22 cellular contexts compared by ENCODE assay signal in the genomic region with DNA sequence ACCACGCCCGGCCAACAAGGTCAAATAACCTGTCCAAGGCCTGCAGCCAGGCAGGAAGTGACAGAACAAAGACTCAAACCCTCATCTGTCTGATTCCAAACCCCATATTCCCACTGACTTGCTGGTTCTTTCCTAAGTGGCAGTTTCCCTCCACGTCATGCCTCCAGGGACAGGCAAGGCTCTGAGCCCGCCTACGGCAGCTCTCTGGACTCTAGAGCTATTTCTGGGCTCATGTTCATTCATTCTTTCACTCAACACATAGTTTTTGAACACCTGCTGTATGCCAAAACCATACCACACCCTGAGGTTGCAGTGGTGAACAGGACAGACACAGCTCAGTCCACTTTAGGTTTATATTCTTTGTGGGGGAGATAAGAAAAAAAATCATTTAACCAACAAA. TPM values are rescaled to one million over a fixed set of nuclear protein-coding genes. Genes with fewer than 3 reads are reported as not detected.
DNase-seq lines count a peak whose midpoint lies in the region; ATAC-seq, FAIRE-seq and TF ChIP-seq lines count a peak whose summit lies in the region.
"Had no signal": no experiment of that assay in that cellular context is flagged by ENCODE, and none has a peak within 500 bp of the region (broad histone marks: within the 10 kb centered on the region; RNA-seq: fewer than 3 reads in every experiment).

No MANE protein-coding gene starts in this region.

- H3K27me3 ChIP-seq in BLaER1 treated with 17β-estradiol and CSF1 and Interleukin-3, amounts not matched to agents 10 nM and 100 nM: peaks cover 8 to 14% (median 12%) of the 10 kb centered on the region in 11 experiments; a peak in 21 of 22 replicates
- H3K27me3 ChIP-seq in pancreas: no peaks in the 10 kb centered on the region
- H3K27me3 ChIP-seq: SJCRH30 had no signal

- H3K4me2 ChIP-seq in BLaER1 treated with 17β-estradiol and CSF1 and Interleukin-3, amounts not matched to agents 10 nM and 100 nM: peak overlapping the region in 8 of 11 experiments; percentile 10 to 47 (median 24); a peak in 10 of 22 replicates

- H3K4me1 ChIP-seq in BLaER1 treated with 17β-estradiol and CSF1 and Interleukin-3, amounts not matched to agents 10 nM and 100 nM: peaks cover 18 to 50% (median 44%) of the 10 kb centered on the region in 10 experiments
- H3K4me1 ChIP-seq in pancreas: peaks cover 0 to 4% (median 0%) of the 10 kb centered on the region in 3 donors
- H3K4me1 ChIP-seq: SJCRH30 had no signal

- no peak for TF ChIP-seq CTCF in pancreas (IDR thresholded peaks at IDR 0.05)

- no peak overlapping the region for H3K27ac ChIP-seq in BLaER1 treated with 17β-estradiol and CSF1 and Interleukin-3, amounts not matched to agents 10 nM and 100 nM
- no peak overlapping the region for H3K27ac ChIP-seq in pancreas
- H3K27ac ChIP-seq: C4-2B, PC-9, SJCRH30 had no signal

- peak; percentile 17 to 63 for ATAC-seq in left cardiac atrium
- ATAC-seq in GM21825 (IDR thresholded peaks at IDR 0.05; ENCODE audit: unreplicated experiment): no peak
- no peak for ATAC-seq in pancreas
- ATAC-seq in HG02973 (IDR thresholded peaks at IDR 0.05; ENCODE audit: unreplicated experiment): no peak

- no peak overlapping the region for H3K9ac ChIP-seq in BLaER1 treated with 17β-estradiol and CSF1 and Interleukin-3, amounts not matched to agents 10 nM and 100 nM

- H3K4me3 ChIP-seq in BLaER1 treated with 17β-estradiol and CSF1 and Interleukin-3, amounts not matched to agents 10 nM and 100 nM: no peak overlapping the region
- H3K4me3 ChIP-seq in pancreas: no peak overlapping the region
- H3K4me3 ChIP-seq: PC-9, SJCRH30 had no signal

- no peaks in the 10 kb centered on the region; a peak in 1 of 22 replicates for H3K9me3 ChIP-seq in BLaER1 treated with 17β-estradiol and CSF1 and Interleukin-3, amounts not matched to agents 10 nM and 100 nM (replicated peaks in 1 of 11)
- H3K9me3 ChIP-seq in pancreas: no peaks in the 10 kb centered on the region
- H3K9me3 ChIP-seq: SJCRH30 had no signal

- DNase-seq in GM12891 (ENCODE audit: insufficient read length, low spot score) (no peak), left cardiac atrium (no peak), myocyte (ENCODE audit: low read depth) (peak; percentile 90), pancreas (no peak)
- DNase-seq: DMS53, EL, GF-D8, H7, Kasumi-1, NCI-H1417, NCI-H1694 treated with DMSO at 0.1 percent for 48 hours, NCI-H2081 treated with DMSO at 0.1 percent for 48 hours, NCI-H2171 treated with DMSO at 0.1 percent for 48 hours, NCI-H526, PC-9, RPMI8226, SJCRH30 had no signal

- no peaks in the 10 kb centered on the region for H4K20me1 ChIP-seq in BLaER1 treated with 17β-estradiol and CSF1 and Interleukin-3, amounts not matched to agents 10 nM and 100 nM

- FAIRE-seq in GM12891 (lab: Jason Lieb, UNC) (peak; percentile 13), pancreas (lab: Jason Lieb, UNC) (no peak)

- no peak for TF ChIP-seq POLR2A in GM12891 (IDR thresholded peaks at IDR 0.05; ENCODE audit: low read depth, low read length)

- no peaks in the 10 kb centered on the region for H3K36me3 ChIP-seq in BLaER1 treated with 17β-estradiol and CSF1 and Interleukin-3, amounts not matched to agents 10 nM and 100 nM
- H3K36me3 ChIP-seq in pancreas: no peaks in the 10 kb centered on the region
- H3K36me3 ChIP-seq: SJCRH30 had no signal

- intact Hi-C loops in left cardiac atrium (cut with DNase I) (no loop called here), pancreas (cut with DNase I) (no loop called here)

- WGBS in pancreas, 2 donors: 71 to 82% methylated on average over 5 of the region's 5 CpGs

TF ChIP-seq in GM12891, 5 proteins besides CTCF, POLR2A, EP300 and RAD21:
- no peak for TF ChIP-seq POU2F2 (IDR thresholded peaks at IDR 0.05; ENCODE audit: low read depth, low read length)
- TF ChIP-seq POLR2AphosphoS5 (IDR thresholded peaks at IDR 0.05; ENCODE audit: low read depth, low read length): no peak
- no peak for TF ChIP-seq SPI1 (IDR thresholded peaks at IDR 0.05; ENCODE audit: low read depth, low read length)
- no peak for TF ChIP-seq TAF1 (IDR thresholded peaks at IDR 0.05; ENCODE audit: low read depth, low read length)
- TF ChIP-seq PAX5 (IDR thresholded peaks at IDR 0.05; ENCODE audit: insufficient read depth, low read length, severe bottlenecking): no peak
TF ChIP-seq in GM12891: peak in this region for 0.

RNA-seq across cellular contexts. Expression of gene FBP1, which starts 5.2 kb away (rescaled TPM):
- polyA plus RNA-seq in GM12891 (2012; ENCODE audit: low read depth, missing spikeins): 0.64 TPM
- total RNA-seq in left cardiac atrium (1 to 10 TPM; 3.4 to 3.5 TPM), myocyte (0.35 and 0.47 TPM in 2 replicates), pancreas (10 to 100 TPM; 19.5 to 31.2 (median 24.1) TPM)
- polyA plus RNA-seq in myocyte (2012): not detected
- polyA plus RNA-seq in pancreas: 10 to 100 TPM; 19.5 to 39.2 TPM
- total RNA-seq: MCF 10A, SJCRH30 had no signal

RNA-seq across cellular contexts. Expression of gene FBP2, which starts 50.9 kb away (rescaled TPM):
- not detected for polyA plus RNA-seq in GM12891 (2012; ENCODE audit: low read depth, missing spikeins)
- under 1 TPM; 0.31 to 0.62 TPM for total RNA-seq in left cardiac atrium
- 0.32 TPM in 1 of 2 replicates, not detected in the other for total RNA-seq in myocyte
- polyA plus RNA-seq in myocyte (2012): 1.5 TPM
- under 1 TPM in 5 of 6 donors, not detected in 1; 0.46 to 0.95 (median 0.74) TPM for total RNA-seq in pancreas
- polyA plus RNA-seq in pancreas: under 1 TPM; 0.47 to 0.49 TPM
- total RNA-seq: H7, MCF 10A, PC-9, SJCRH30 had no signal

Comparison
In these comparisons a context has a peak if more than half of its experiments do, and no peak if none do; other contexts are left out.
1. ATAC-seq: peak in left cardiac atrium (2 of 2); none in GM21825 (single experiment), pancreas (0 of 4) and HG02973 (single experiment).
2. RNA of gene FBP1, which starts 5.2 kb away (total RNA-seq): 19.5 to 31.2 TPM in pancreas; 3.4 to 3.5 TPM in left cardiac atrium and 0.35 to 0.47 TPM in myocyte; every median in the first group is over 4 times any median in the second.